In genomic region chr13:96862093-96862492, GRCh38 we compare ENCODE assay signal across 35 cellular contexts.
DNase-seq lines count a peak whose midpoint lies in the region; ATAC-seq, FAIRE-seq and TF ChIP-seq lines count a peak whose summit lies in the region.
"Had no signal": no experiment of that assay in that cellular context is flagged by ENCODE, and none has a peak within 500 bp of the region (broad histone marks: within the 10 kb centered on the region; RNA-seq: fewer than 3 reads in every experiment).

No MANE protein-coding gene starts in this region.

- 38% methylated on average over 2 of the region's 2 CpGs for WGBS in HepG2 (ENCODE audit: low lambda C conversion rate)
- 100% methylated on average over 1 of the region's 2 CpGs for WGBS in right lobe of liver (ENCODE audit: insufficient coverage, low coverage, low lambda C conversion rate, missing lambda C conversion rate)

- no peak for TF ChIP-seq RAD21 in HepG2 (CRISPR knock-in tag; IDR thresholded peaks at IDR 0.05)

- H3K36me3 Mint-ChIP-seq in nephron (ENCODE audit: low read depth): no peaks in the 10 kb centered on the region
- H3K36me3 Mint-ChIP-seq: CD14-positive monocyte; CD4-positive, alpha-beta memory T cell; CD4-positive, CD25-positive, alpha-beta regulatory T cell; CD8-positive, alpha-beta memory T cell; CD8-positive, alpha-beta T cell had no signal

- no peaks in the 10 kb centered on the region for H3K79me2 ChIP-seq in HepG2 (ENCODE audit: insufficient read depth, low read length)

- no peak overlapping the region for H3K27ac ChIP-seq in HepG2 (ENCODE audit: extremely low read length, insufficient read depth, low read length)
- H3K27ac ChIP-seq in right lobe of liver: no peak overlapping the region
- H3K27ac ChIP-seq in HEK293 (ENCODE audit: extremely low read depth, low read depth, low read length): no peak overlapping the region
- no peak overlapping the region for H3K27ac ChIP-seq in brain microvascular endothelial cell
- H3K27ac ChIP-seq: 22Rv1; A549; BLaER1; BLaER1 treated with 17β-estradiol and CSF1 and Interleukin-3, amounts not matched to agents 10 nM and 100 nM; C4-2B had no signal

- no peak overlapping the region for H2AFZ ChIP-seq in HepG2 (ENCODE audit: low read length)

- H3K9me3 ChIP-seq in HepG2 (ENCODE audit: low read length) (no peaks in the 10 kb centered on the region), right lobe of liver (no peaks in the 10 kb centered on the region), HEK293 (ENCODE audit: control insufficient read depth, insufficient read depth, low read depth, low read length) (no peaks in the 10 kb centered on the region)
- H3K9me3 ChIP-seq: A549, BE2C, Caco-2 had no signal

- H3K4me1 ChIP-seq in HepG2 (ENCODE audit: insufficient read depth, low read length) (no peaks in the 10 kb centered on the region), right lobe of liver (no peaks in the 10 kb centered on the region), HEK293 (ENCODE audit: control insufficient read depth, insufficient read depth, low read length) (no peaks in the 10 kb centered on the region)
- H3K4me1 ChIP-seq: A549; BE2C; BLaER1; BLaER1 treated with 17β-estradiol and CSF1 and Interleukin-3, amounts not matched to agents 10 nM and 100 nM; Caco-2 had no signal

- H3K27me3 ChIP-seq in HepG2 (ENCODE audit: control insufficient read depth in 1 of 2, insufficient read depth in 2 of 2, low read length in 2 of 2): no peaks in the 10 kb centered on the region
- no peaks in the 10 kb centered on the region for H3K27me3 ChIP-seq in right lobe of liver
- no peaks in the 10 kb centered on the region for H3K27me3 ChIP-seq in brain microvascular endothelial cell (replicated peaks)
- H3K27me3 ChIP-seq: BE2C; BLaER1; BLaER1 treated with 17β-estradiol and CSF1 and Interleukin-3, amounts not matched to agents 10 nM and 100 nM had no signal

- TF ChIP-seq CTCF in HepG2 (CRISPR knock-in tag; IDR thresholded peaks at IDR 0.05): no peak
- no peak for TF ChIP-seq CTCF in right lobe of liver (IDR thresholded peaks at IDR 0.05)
- TF ChIP-seq CTCF in HEK293 (tag by site-specific recombination; IDR thresholded peaks at IDR 0.05): no peak
- TF ChIP-seq CTCF in nephron (IDR thresholded peaks at IDR 0.05; ENCODE audit: unreplicated experiment in 3 of 3): no peak
- TF ChIP-seq CTCF in brain microvascular endothelial cell (IDR thresholded peaks at IDR 0.05; ENCODE audit: low read depth, low read length, missing control alignments): no peak

- POLR2A ChIA-PET in HepG2 (lab: Yijun Ruan, JAX) (no interaction called here), HEK293 (lab: Yijun Ruan, JAX) (no interaction called here)

- in situ Hi-C loops in HepG2 (cut with HindIII; ENCODE audit: extremely low pct_ligation_motif_present, low pct_unique_long_range_greater_than_20kb) (no loop called here), brain microvascular endothelial cell (cut with HindIII; ENCODE audit: low pct_ligation_motif_present, low sequenced_read_pairs) (no loop called here)

- ATAC-seq in HepG2 (no peak), right lobe of liver (no peak)
- ATAC-seq: A549; CD8-positive, alpha-beta T cell had no signal

- intact Hi-C loops in HepG2 (cut with micrococcal nuclease; ENCODE audit: unreplicated experiment) (no loop called here), right lobe of liver (cut with DNase I) (no loop called here)

- H3K4me3 Mint-ChIP-seq in nephron: no peak overlapping the region
- H3K4me3 Mint-ChIP-seq: B cell; CD14-positive monocyte; CD4-positive, alpha-beta memory T cell; CD4-positive, alpha-beta T cell; CD4-positive, CD25-positive, alpha-beta regulatory T cell; CD8-positive, alpha-beta memory T cell; CD8-positive, alpha-beta T cell had no signal

- H3K27me3 Mint-ChIP-seq in nephron (ENCODE audit: low read depth): peaks cover 4% of the 10 kb centered on the region
- H3K27me3 Mint-ChIP-seq: B cell; CD4-positive, alpha-beta memory T cell; CD4-positive, alpha-beta T cell; CD4-positive, CD25-positive, alpha-beta regulatory T cell; CD8-positive, alpha-beta memory T cell had no signal

- H3K27ac Mint-ChIP-seq in nephron: peak overlapping the region in 2 of 3 experiments; percentile 34 to 66
- H3K27ac Mint-ChIP-seq: B cell; CD14-positive monocyte; CD4-positive, alpha-beta memory T cell; CD4-positive, alpha-beta T cell; CD4-positive, CD25-positive, alpha-beta regulatory T cell; CD8-positive, alpha-beta memory T cell; CD8-positive, alpha-beta T cell had no signal

- BruUV-seq in HepG2 (replicated peaks; lab: Mats Ljungman, UMichigan): no TSS peak

- DNase-seq in HepG2 (ENCODE audit: low spot score): no peak
- DNase-seq in right lobe of liver: no peak
- DNase-seq in brain microvascular endothelial cell: no peak
- no peak for DNase-seq in stimulated activated naive CD4-positive, alpha-beta T cell (lab: John Stamatoyannopoulos, UW)
- DNase-seq: 8988T; ACHN; AML-193; BE2C; C1 segment of cervical spinal cord; Caco-2; Calu3; CD4-positive, alpha-beta memory T cell; CD4-positive, alpha-beta T cell; CD4-positive, CD25-positive, alpha-beta regulatory T cell; CD8-positive, alpha-beta memory T cell; CD8-positive, alpha-beta T cell; COR-L47; DMS 273 treated with DMSO at 0.1 percent for 48 hours; DMS153; DMS53; DMS79; DMS79 treated with DMSO at 0.1 percent for 48 hours; DND-41; EL had no signal

- TF ChIP-seq POLR2A in HepG2 (IDR thresholded peaks at IDR 0.05; ENCODE audit: insufficient read depth in 1 of 2, low read depth in 2 of 2, low read length in 2 of 2) (no peak), right lobe of liver (IDR thresholded peaks at IDR 0.05) (no peak)

- TF ChIP-seq EP300 in HepG2 (IDR thresholded peaks at IDR 0.05; ENCODE audit: low read depth in 2 of 2, low read length in 2 of 2): no peak
- no peak for TF ChIP-seq EP300 in HepG2 (CRISPR knock-in tag; IDR thresholded peaks at IDR 0.05; ENCODE audit: borderline replicate concordance)

- CTCF ChIA-PET in HepG2 (lab: Yijun Ruan, JAX; ENCODE audit: low intra/inter-chr PET ratio, low total read pairs): no interaction called here
- CTCF ChIA-PET in HEK293 (lab: Yijun Ruan, JAX): no interaction called here

- no peak overlapping the region for H3K4me2 ChIP-seq in HepG2 (ENCODE audit: low read depth, low read length)
- H3K4me2 ChIP-seq: A549; BLaER1; BLaER1 treated with 17β-estradiol and CSF1 and Interleukin-3, amounts not matched to agents 10 nM and 100 nM had no signal

- no peak for FAIRE-seq in HepG2 (lab: Jason Lieb, UNC)
- FAIRE-seq: A204.1, A549, D721Med had no signal

- H3K4me1 Mint-ChIP-seq in nephron: peaks cover 25% of the 10 kb centered on the region
- H3K4me1 Mint-ChIP-seq: B cell; CD14-positive monocyte; CD4-positive, alpha-beta memory T cell; CD4-positive, CD25-positive, alpha-beta regulatory T cell; CD8-positive, alpha-beta memory T cell had no signal

- H3K9me3 Mint-ChIP-seq in nephron: peaks cover 3% of the 10 kb centered on the region
- H3K9me3 Mint-ChIP-seq: CD4-positive, alpha-beta T cell had no signal

- H4K20me1 ChIP-seq in HepG2 (ENCODE audit: insufficient read depth, low read length): no peaks in the 10 kb centered on the region
- H4K20me1 ChIP-seq: BLaER1; BLaER1 treated with 17β-estradiol and CSF1 and Interleukin-3, amounts not matched to agents 10 nM and 100 nM had no signal

- no peak overlapping the region for H3K9ac ChIP-seq in HepG2 (ENCODE audit: insufficient read depth, low read depth, low read length)
- H3K9ac ChIP-seq: BLaER1; BLaER1 treated with 17β-estradiol and CSF1 and Interleukin-3, amounts not matched to agents 10 nM and 100 nM had no signal

- H3K4me3 ChIP-seq in HepG2 (replicated peaks in 1 of 3; ENCODE audit: insufficient read depth in 1 of 3, low read depth in 2 of 3, low read length in 3 of 3) (no peak overlapping the region), right lobe of liver (no peak overlapping the region), HEK293 (ENCODE audit: low read depth, low read length) (no peak overlapping the region), brain microvascular endothelial cell (ENCODE audit: low read depth, low read length) (no peak overlapping the region)
- H3K4me3 ChIP-seq: A549; BLaER1; BLaER1 treated with 17β-estradiol and CSF1 and Interleukin-3, amounts not matched to agents 10 nM and 100 nM had no signal

- H3K36me3 ChIP-seq in HepG2 (replicated peaks in 1 of 2; ENCODE audit: control insufficient read depth in 1 of 2, insufficient read depth in 2 of 2, low read length in 2 of 2) (no peaks in the 10 kb centered on the region), right lobe of liver (no peaks in the 10 kb centered on the region), HEK293 (ENCODE audit: control insufficient read depth in 2 of 2, insufficient read depth in 1 of 2, low read length in 2 of 2) (no peaks in the 10 kb centered on the region), brain microvascular endothelial cell (replicated peaks) (no peaks in the 10 kb centered on the region)
- H3K36me3 ChIP-seq: BE2C; BLaER1; BLaER1 treated with 17β-estradiol and CSF1 and Interleukin-3, amounts not matched to agents 10 nM and 100 nM had no signal

TF ChIP-seq in HepG2, 621 proteins besides CTCF, POLR2A, EP300 and RAD21 (continues in another document):
- TF ChIP-seq ZZZ3 (CRISPR knock-in tag; IDR thresholded peaks at IDR 0.05; ENCODE audit: borderline replicate concordance) (no peak), CREB1 (IDR thresholded peaks at IDR 0.05) (peak; percentile 54), CREB1 (CRISPR knock-in tag; IDR thresholded peaks at IDR 0.05) (no peak)

TF ChIP-seq in HEK293, 187 proteins besides CTCF, POLR2A, EP300 and RAD21:
- TF ChIP-seq ZNF513 (tag by site-specific recombination; IDR thresholded peaks at IDR 0.05) (peak; percentile 58; the same call in 1 of the 2 replicates), ZSCAN23 (tag by site-specific recombination; IDR thresholded peaks at IDR 0.05) (no peak)

Comparison
In these comparisons a context has a peak if more than half of its experiments do, and no peak if none do; other contexts are left out.
1. Of the 63 proteins assayed by ChIP-seq in both HepG2 and HEK293: peak only in HepG2: none; only in HEK293: ZNF513; in both: none; in neither: 62.